Comparison of ENCODE assay signal across 8 cellular contexts in genomic region chr6:11381801-11382513, GRCh38.
DNase-seq lines count a peak whose midpoint lies in the region; ATAC-seq and TF ChIP-seq lines count a peak whose summit lies in the region.

No MANE protein-coding gene starts in this region.

- H2AFZ ChIP-seq in mammary epithelial cell (ENCODE audit: low read depth, low read length) = no peak overlapping the region

- peak overlapping the region in 2 of 3 donors; percentile 3 to 20 for H3K4me3 ChIP-seq in breast epithelium
- no peak overlapping the region for H3K4me3 ChIP-seq in mammary epithelial cell (replicated peaks in 1 of 3; ENCODE audit: insufficient read depth in 1 of 3, low read depth in 2 of 3, low read length in 3 of 3)

- intact Hi-C loops in breast epithelium (cut with DNase I; ENCODE audit: low total_unique reads) (no loop called here), mammary epithelial cell (cut with micrococcal nuclease) (no loop called here), left cardiac atrium (cut with DNase I) (no loop called here), posterior vena cava (cut with DNase I) (no loop called here), posterior cingulate gyrus (cut with DNase I) (no loop called here)

- dilution Hi-C loops in mammary epithelial cell (cut with HindIII; ENCODE audit: low sequenced_read_pairs) = no loop called here

- in situ Hi-C loops in mammary epithelial cell (cut with MboI; ENCODE audit: low sequenced_read_pairs in 2 of 2) = no loop called here

- H3K27me3 ChIP-seq in breast epithelium = no peaks in the 10 kb centered on the region
- H3K27me3 ChIP-seq in mammary epithelial cell (ENCODE audit: insufficient read depth, low read length) = no peaks in the 10 kb centered on the region

- TF ChIP-seq CTCF in breast epithelium (IDR thresholded peaks at IDR 0.05) (no peak), mammary epithelial cell (conservative IDR thresholded peaks at IDR 0.05 in 1 of 2, IDR thresholded peaks at IDR 0.05 in 1 of 2; ENCODE audit: extremely low read depth in 1 of 2, insufficient read depth in 1 of 2, low read depth in 1 of 2, low read length in 2 of 2) (no peak)

- CTCF ChIA-PET in mammary epithelial cell (lab: Charles Lee; ENCODE audit: low non-redundant PET) = no interaction called here
- CTCF ChIA-PET in activated CD4-positive, alpha-beta memory T cell treated with anti-CD3 and anti-CD28 coated beads, Interleukin-2, amount 10 ng/mL, durations not matched to agents 7 days and 5 days (lab: Charles Lee) = interaction anchor here (0.7 to 3.6 kb wide), 12 partner anchors 9 to 210 kb away, joined by 3 to 22 read pairs (median 4); no protein-coding TSS in a partner anchor

- peaks cover 52% of the 10 kb centered on the region for H3K36me3 Mint-ChIP-seq in activated CD4-positive, alpha-beta memory T cell treated with anti-CD3 and anti-CD28 coated beads, Interleukin-2, amount 10 ng/mL, durations not matched to agents 7 days and 5 days (ENCODE audit: low read depth)

- no peaks in the 10 kb centered on the region for H3K27me3 Mint-ChIP-seq in activated CD4-positive, alpha-beta memory T cell treated with anti-CD3 and anti-CD28 coated beads, Interleukin-2, amount 10 ng/mL, durations not matched to agents 7 days and 5 days

- peaks cover 9% of the 10 kb centered on the region for H3K9me3 Mint-ChIP-seq in activated CD4-positive, alpha-beta memory T cell treated with anti-CD3 and anti-CD28 coated beads, Interleukin-2, amount 10 ng/mL, durations not matched to agents 7 days and 5 days

- DNase-seq in breast epithelium (ENCODE audit: low spot score in 2 of 2) (no peak), mammary epithelial cell (no peak), left cardiac atrium (no peak), posterior vena cava (ENCODE audit: low spot score) (no peak), posterior cingulate gyrus (no peak)
- peak; percentile 82 for DNase-seq in activated CD4-positive, alpha-beta memory T cell treated with anti-CD3 and anti-CD28 coated beads, Interleukin-2, amount 10 ng/mL, durations not matched to agents 7 days and 5 days
- DNase-seq in stimulated activated CD8-positive, alpha-beta memory T cell treated with anti-CD3 and anti-CD28 coated beads, Interleukin-15, amount 100 ng/mL, for 1 hour (ENCODE audit: low read depth) = peak; percentile 31

- peak overlapping the region; percentile 92 for H3K27ac Mint-ChIP-seq in activated CD4-positive, alpha-beta memory T cell treated with anti-CD3 and anti-CD28 coated beads, Interleukin-2, amount 10 ng/mL, durations not matched to agents 7 days and 5 days

- POLR2A ChIA-PET in activated CD4-positive, alpha-beta memory T cell treated with anti-CD3 and anti-CD28 coated beads, Interleukin-2, amount 10 ng/mL, durations not matched to agents 7 days and 5 days (lab: Charles Lee) = interaction anchor here (0.6 to 8.8 kb wide), 32 partner anchors 9 to 543 kb away, joined by 3 to 102 read pairs (median 6); partner anchors contain the start of genes MAK, NEDD9 and SMIM13

- H3K79me2 ChIP-seq in mammary epithelial cell (ENCODE audit: insufficient read depth, low read length) = no peaks in the 10 kb centered on the region

- H3K4me3 Mint-ChIP-seq in activated CD4-positive, alpha-beta memory T cell treated with anti-CD3 and anti-CD28 coated beads, Interleukin-2, amount 10 ng/mL, durations not matched to agents 7 days and 5 days = peak overlapping the region; percentile 94

- no peaks in the 10 kb centered on the region for H3K9me3 ChIP-seq in breast epithelium
- H3K9me3 ChIP-seq in mammary epithelial cell (replicated peaks; ENCODE audit: insufficient read depth, low read length) = no peaks in the 10 kb centered on the region

- TF ChIP-seq POLR2A in breast epithelium (IDR thresholded peaks at IDR 0.05) = no peak

- H3K36me3 ChIP-seq in breast epithelium (no peaks in the 10 kb centered on the region), mammary epithelial cell (ENCODE audit: insufficient read depth, low read length) (no peaks in the 10 kb centered on the region)

- peak; percentile 79 for ATAC-seq in HG03521 (IDR thresholded peaks at IDR 0.05; ENCODE audit: unreplicated experiment)
- ATAC-seq in left cardiac atrium = peak; percentile 74 to 76

- no peaks in the 10 kb centered on the region for H3K4me1 ChIP-seq in breast epithelium
- H3K4me1 ChIP-seq in mammary epithelial cell (ENCODE audit: insufficient read depth, low read length) = no peaks in the 10 kb centered on the region

- 91% methylated on average over 13 of the region's 13 CpGs for WGBS in mammary epithelial cell (ENCODE audit: low coverage, missing lambda C conversion rate)

- no peak overlapping the region for H3K9ac ChIP-seq in mammary epithelial cell (ENCODE audit: insufficient read depth, low read length)

- H3K4me1 Mint-ChIP-seq in activated CD4-positive, alpha-beta memory T cell treated with anti-CD3 and anti-CD28 coated beads, Interleukin-2, amount 10 ng/mL, durations not matched to agents 7 days and 5 days = peaks cover 67% of the 10 kb centered on the region

- H3K27ac ChIP-seq in breast epithelium = no peak overlapping the region
- H3K27ac ChIP-seq in mammary epithelial cell (ENCODE audit: insufficient read depth, low read depth, low read length) = no peak overlapping the region

- H3K4me2 ChIP-seq in mammary epithelial cell (ENCODE audit: insufficient read depth, low read depth, low read length) = no peak overlapping the region

- H4K20me1 ChIP-seq in mammary epithelial cell (ENCODE audit: insufficient read depth, low read length) = no peaks in the 10 kb centered on the region

- BruUV-seq in mammary epithelial cell (replicated peaks; lab: Mats Ljungman, UMichigan) = no TSS peak

Comparison
In these comparisons a context has a peak if more than half of its experiments do, and no peak if none do; other contexts are left out.
1. H3K4me3 ChIP-seq: peak in breast epithelium (2 of 3); none in mammary epithelial cell (0 of 3).
2. DNase-seq: peak in activated CD4-positive, alpha-beta memory T cell treated with anti-CD3 and anti-CD28 coated beads, Interleukin-2, amount 10 ng/mL, durations not matched to agents 7 days and 5 days (single experiment) and stimulated activated CD8-positive, alpha-beta memory T cell treated with anti-CD3 and anti-CD28 coated beads, Interleukin-15, amount 100 ng/mL, for 1 hour (single experiment); none in breast epithelium (0 of 2), mammary epithelial cell (single experiment), left cardiac atrium (single experiment), posterior vena cava (single experiment) and posterior cingulate gyrus (0 of 10).